Comparison of ENCODE assay signal across 20 cellular contexts in the genomic region with DNA sequence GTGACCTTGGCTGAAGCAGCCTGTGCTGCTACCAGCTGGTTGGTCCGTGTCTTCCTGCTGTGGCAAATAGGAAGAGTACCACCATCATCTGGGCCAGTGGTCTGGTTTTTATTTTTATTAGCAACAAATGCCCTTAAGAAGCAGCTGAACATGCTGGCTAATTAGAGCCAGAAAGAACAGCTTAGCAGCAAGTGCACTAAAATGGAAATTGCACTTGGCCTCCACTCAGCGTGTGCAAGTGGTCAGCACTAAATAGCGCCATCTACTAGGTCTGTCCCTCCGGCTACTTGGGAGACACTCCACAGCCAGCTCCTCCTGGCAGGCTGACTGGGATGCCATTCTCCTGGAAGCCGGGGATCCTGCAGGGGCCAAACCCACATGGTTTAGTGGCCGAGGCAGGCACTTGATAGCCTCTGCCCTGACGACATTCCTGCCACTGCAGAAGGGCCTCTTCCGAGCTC.
"Had no signal": no experiment of that assay in that cellular context is flagged by ENCODE, and none has a peak within 500 bp of the region (broad histone marks: within the 10 kb centered on the region; RNA-seq: fewer than 3 reads in every experiment).

No MANE protein-coding gene starts in this region.

- H3K4me3 Mint-ChIP-seq: activated CD4-positive, alpha-beta memory T cell treated with anti-CD3 and anti-CD28 coated beads, Interleukin-2, amount 10 ng/mL, durations not matched to agents 7 days and 5 days; activated CD8-positive, alpha-beta memory T cell treated with anti-CD3 and anti-CD28 coated beads, Interleukin-2, amount 10 ng/mL, durations not matched to agents 7 days and 5 days; activated naive CD8-positive, alpha-beta T cell treated with anti-CD3 and anti-CD28 coated beads for 36 hours; stimulated activated naive CD8-positive, alpha-beta T cell treated with anti-CD3 and anti-CD28 coated beads, Interleukin-15, amount 100 ng/mL, for 72 hours; type B pancreatic cell had no signal

- H3K9me3 Mint-ChIP-seq: activated CD4-positive, alpha-beta memory T cell treated with anti-CD3 and anti-CD28 coated beads, Interleukin-2, amount 10 ng/mL, durations not matched to agents 7 days and 5 days; activated naive CD8-positive, alpha-beta T cell treated with anti-CD3 and anti-CD28 coated beads for 36 hours; stimulated activated naive CD8-positive, alpha-beta T cell treated with anti-CD3 and anti-CD28 coated beads, Interleukin-15, amount 100 ng/mL, for 72 hours had no signal

- H3K27me3 ChIP-seq: esophagus muscularis mucosa had no signal

- FAIRE-seq: endothelial cell of umbilical vein had no signal

- H3K27ac Mint-ChIP-seq: activated CD4-positive, alpha-beta memory T cell treated with anti-CD3 and anti-CD28 coated beads, Interleukin-2, amount 10 ng/mL, durations not matched to agents 7 days and 5 days; activated CD8-positive, alpha-beta memory T cell treated with anti-CD3 and anti-CD28 coated beads, Interleukin-2, amount 10 ng/mL, durations not matched to agents 7 days and 5 days; activated naive CD8-positive, alpha-beta T cell treated with anti-CD3 and anti-CD28 coated beads for 36 hours; type B pancreatic cell had no signal

- H3K36me3 Mint-ChIP-seq: activated CD8-positive, alpha-beta memory T cell treated with anti-CD3 and anti-CD28 coated beads, Interleukin-2, amount 10 ng/mL, durations not matched to agents 7 days and 5 days; activated naive CD8-positive, alpha-beta T cell treated with anti-CD3 and anti-CD28 coated beads for 36 hours had no signal

- H3K4me3 ChIP-seq: esophagus muscularis mucosa, skin epidermis, suprapubic skin had no signal

- ATAC-seq: activated CD8-positive, alpha-beta memory T cell treated with anti-CD3 and anti-CD28 coated beads, Interleukin-2, amount 10 ng/mL, durations not matched to agents 7 days and 5 days had no signal

- H3K4me1 ChIP-seq: esophagus muscularis mucosa, suprapubic skin had no signal

- H3K27me3 Mint-ChIP-seq: activated CD4-positive, alpha-beta memory T cell treated with anti-CD3 and anti-CD28 coated beads, Interleukin-2, amount 10 ng/mL, durations not matched to agents 7 days and 5 days; activated CD8-positive, alpha-beta memory T cell treated with anti-CD3 and anti-CD28 coated beads, Interleukin-2, amount 10 ng/mL, durations not matched to agents 7 days and 5 days; activated naive CD8-positive, alpha-beta T cell treated with anti-CD3 and anti-CD28 coated beads for 36 hours had no signal

- H3K27ac ChIP-seq: esophagus muscularis mucosa, skin epidermis, suprapubic skin had no signal

- DNase-seq: activated CD4-positive, alpha-beta memory T cell treated with anti-CD3 and anti-CD28 coated beads, Interleukin-2, amount 10 ng/mL, durations not matched to agents 7 days and 5 days; activated CD4-positive, alpha-beta T cell treated with anti-CD3 and anti-CD28 coated beads for 48 hours; activated CD4-positive, CD25-positive, alpha-beta regulatory T cell; activated CD8-positive, alpha-beta memory T cell treated with anti-CD3 and anti-CD28 coated beads, Interleukin-2, amount 10 ng/mL, durations not matched to agents 7 days and 5 days; activated naive CD4-positive, alpha-beta T cell; activated naive CD8-positive, alpha-beta T cell treated with anti-CD3 and anti-CD28 coated beads for 36 hours; amniotic stem cell; dermis blood vessel endothelial cell; effector memory CD4-positive, alpha-beta T cell; occipital lobe; retina; stimulated activated CD4-positive, alpha-beta T cell treated with anti-CD3 and anti-CD28 coated beads, Interleukin-15, amount 100 ng/mL, for 24 hours; stimulated activated CD4-positive, alpha-beta T cell treated with anti-CD3 and anti-CD28 coated beads, Interleukin-2, amount 100 ng/mL, for 48 hours; stimulated activated naive CD8-positive, alpha-beta T cell treated with anti-CD3 and anti-CD28 coated beads, Interleukin-15, amount 100 ng/mL, for 72 hours; T1000 had no signal

- H3K9me3 ChIP-seq: esophagus muscularis mucosa, suprapubic skin had no signal

- H3K4me1 Mint-ChIP-seq: activated CD4-positive, alpha-beta memory T cell treated with anti-CD3 and anti-CD28 coated beads, Interleukin-2, amount 10 ng/mL, durations not matched to agents 7 days and 5 days; activated CD8-positive, alpha-beta memory T cell treated with anti-CD3 and anti-CD28 coated beads, Interleukin-2, amount 10 ng/mL, durations not matched to agents 7 days and 5 days; activated naive CD8-positive, alpha-beta T cell treated with anti-CD3 and anti-CD28 coated beads for 36 hours; stimulated activated naive CD8-positive, alpha-beta T cell treated with anti-CD3 and anti-CD28 coated beads, Interleukin-15, amount 100 ng/mL, for 72 hours had no signal
